In the genomic region with DNA sequence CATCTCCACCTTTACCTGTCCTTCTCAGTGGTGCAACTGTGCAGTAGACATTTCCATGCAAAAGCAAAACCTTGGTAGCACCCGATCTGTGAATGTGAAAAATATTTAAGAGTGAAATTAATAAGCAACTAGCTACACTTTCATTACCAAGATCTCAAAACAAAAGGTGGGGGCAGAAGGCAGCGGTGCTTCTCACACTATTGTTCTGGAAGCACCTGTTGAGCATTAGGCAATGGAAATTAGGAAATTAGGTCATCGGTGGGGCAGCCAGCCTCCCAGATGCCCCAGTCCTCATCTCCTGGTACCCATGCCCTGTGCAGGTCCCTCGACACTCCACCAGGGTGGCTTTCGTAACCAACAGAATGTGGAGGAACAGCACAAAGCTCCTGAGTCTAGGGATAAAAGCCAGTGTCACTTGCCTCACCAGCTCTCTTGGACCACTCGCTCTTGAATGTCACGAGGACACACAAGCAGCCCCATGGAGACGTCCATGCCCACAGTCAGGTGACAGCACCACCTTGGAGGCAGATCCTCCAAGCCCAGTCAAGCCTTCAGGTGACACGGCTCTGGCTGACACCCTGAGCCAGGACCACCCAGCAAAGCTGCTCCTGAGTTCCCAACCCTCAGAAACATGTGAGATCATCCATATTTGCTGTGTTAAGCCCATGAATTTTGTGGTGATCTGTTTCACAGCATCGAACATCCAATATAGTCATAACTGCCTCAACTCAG, we compare ENCODE assay signal across 15 cellular contexts. TPM values are rescaled to one million over a fixed set of nuclear protein-coding genes. Genes with fewer than 3 reads are reported as not detected.
DNase-seq lines count a peak whose midpoint lies in the region; ATAC-seq lines count a peak whose summit lies in the region.
"Had no signal": no experiment of that assay in that cellular context is flagged by ENCODE, and none has a peak within 500 bp of the region (broad histone marks: within the 10 kb centered on the region; RNA-seq: fewer than 3 reads in every experiment).

No MANE protein-coding gene starts in this region.

- no peak overlapping the region for H3K18ac ChIP-seq in mesenchymal stem cell (ENCODE audit: low read depth in 1 of 2, low read length in 2 of 2)

- no peak overlapping the region for H3K14ac ChIP-seq in mesenchymal stem cell (ENCODE audit: low read length in 2 of 2)

- no peak overlapping the region for H4K8ac ChIP-seq in mesenchymal stem cell (ENCODE audit: low read length)

- H2BK15ac ChIP-seq in mesenchymal stem cell (ENCODE audit: low read depth, poor library complexity, severe bottlenecking) = no peak overlapping the region

- peak overlapping the region; percentile 22 for H3K27ac Mint-ChIP-seq in activated naive CD8-positive, alpha-beta T cell
- H3K27ac Mint-ChIP-seq in activated naive CD8-positive, alpha-beta T cell treated with anti-CD3 and anti-CD28 coated beads, Interleukin-2, amount 50 U/mL, for 24 hours = no peak overlapping the region

- peaks cover 33% of the 10 kb centered on the region for H3K4me1 Mint-ChIP-seq in activated naive CD8-positive, alpha-beta T cell (ENCODE audit: low read depth)
- H3K4me1 Mint-ChIP-seq in activated naive CD8-positive, alpha-beta T cell treated with anti-CD3 and anti-CD28 coated beads, Interleukin-2, amount 50 U/mL, for 24 hours = peaks cover 41% of the 10 kb centered on the region

- no peak overlapping the region for H3K4me3 ChIP-seq in mesenchymal stem cell (ENCODE audit: insufficient read depth in 1 of 2, low read depth in 1 of 2, low read length in 2 of 2)
- H3K4me3 ChIP-seq: K562 had no signal

- peaks cover 28 to 53% of the 10 kb centered on the region in 2 experiments for H3K36me3 ChIP-seq in mesenchymal stem cell (ENCODE audit: control insufficient read depth in 1 of 2, insufficient read depth in 2 of 2, low read depth in 1 of 2, low read length in 2 of 2)

- peaks cover 15% of the 10 kb centered on the region for H3K4me1 ChIP-seq in mesenchymal stem cell (ENCODE audit: control insufficient read depth, insufficient read depth, low read depth, low read length)

- peak overlapping the region; percentile 38 for H3K4me3 Mint-ChIP-seq in activated naive CD8-positive, alpha-beta T cell
- H3K4me3 Mint-ChIP-seq in activated naive CD8-positive, alpha-beta T cell treated with anti-CD3 and anti-CD28 coated beads, Interleukin-2, amount 50 U/mL, for 24 hours = no peak overlapping the region

- WGBS in mesenchymal stem cell = 96% methylated on average over 8 of the region's 10 CpGs

- peaks cover 35% of the 10 kb centered on the region for H3K79me1 ChIP-seq in mesenchymal stem cell (replicated peaks; ENCODE audit: low read length, poor library complexity, severe bottlenecking)

- no peaks in the 10 kb centered on the region for H3K27me3 ChIP-seq in mesenchymal stem cell (ENCODE audit: control insufficient read depth in 1 of 2, insufficient read depth in 1 of 2, low read length in 2 of 2)

- ATAC-seq in activated naive CD8-positive, alpha-beta T cell treated with anti-CD3 and anti-CD28 coated beads, Interleukin-2, amount 50 U/mL, for 24 hours = no peak
- ATAC-seq: K562, Panc1, Right ventricle myocardium inferior had no signal

- H2AFZ ChIP-seq in mesenchymal stem cell (ENCODE audit: low read depth, low read length) = no peak overlapping the region

- DNase-seq in activated naive CD8-positive, alpha-beta T cell treated with anti-CD3 and anti-CD28 coated beads, Interleukin-2, amount 50 U/mL, for 24 hours = no peak
- peak; percentile 19 for DNase-seq in NAMALWA (ENCODE audit: low spot score)
- DNase-seq in mesenchymal stem cell = no peak
- DNase-seq in SW480 (ENCODE audit: low spot score) = no peak
- DNase-seq in KG1 (lab: John Stamatoyannopoulos, UW) = no peak
- no peak for DNase-seq in activated effector memory CD4-positive, alpha-beta T cell treated with anti-CD3 and anti-CD28 coated beads, Interleukin-2, amount 50 U/mL, for 16 hours
- DNase-seq: ACHN, AML-193, DMS79, NCI-H2227 treated with DMSO at 0.1 percent for 48 hours, NCI-H524 treated with DMSO at 0.1 percent for 48 hours had no signal

- H4K91ac ChIP-seq in mesenchymal stem cell (ENCODE audit: low read length) = no peak overlapping the region

- H3K4me2 ChIP-seq in mesenchymal stem cell (ENCODE audit: low read length, poor library complexity, severe bottlenecking) = no peak overlapping the region

- no peak overlapping the region for H2AK5ac ChIP-seq in mesenchymal stem cell (ENCODE audit: low read length, severe bottlenecking)

- no peaks in the 10 kb centered on the region for H3K9me3 ChIP-seq in mesenchymal stem cell (ENCODE audit: control insufficient read depth, low read length)

- H3K36me3 Mint-ChIP-seq in activated naive CD8-positive, alpha-beta T cell = peaks cover 2% of the 10 kb centered on the region
- peaks cover 31% of the 10 kb centered on the region for H3K36me3 Mint-ChIP-seq in activated naive CD8-positive, alpha-beta T cell treated with anti-CD3 and anti-CD28 coated beads, Interleukin-2, amount 50 U/mL, for 24 hours (ENCODE audit: low read depth)

- H3K27ac ChIP-seq in mesenchymal stem cell (ENCODE audit: low read length, poor library complexity, severe bottlenecking) = no peak overlapping the region

- no peaks in the 10 kb centered on the region for H3K27me3 Mint-ChIP-seq in activated naive CD8-positive, alpha-beta T cell
- no peaks in the 10 kb centered on the region for H3K27me3 Mint-ChIP-seq in activated naive CD8-positive, alpha-beta T cell treated with anti-CD3 and anti-CD28 coated beads, Interleukin-2, amount 50 U/mL, for 24 hours

- H2BK5ac ChIP-seq in mesenchymal stem cell (ENCODE audit: low read depth, low read length, poor library complexity, severe bottlenecking) = no peak overlapping the region

- no peak overlapping the region for H3K23ac ChIP-seq in mesenchymal stem cell (ENCODE audit: low read length in 2 of 2)

- no peak overlapping the region for H2BK120ac ChIP-seq in mesenchymal stem cell (ENCODE audit: low read depth, low read length)

- no peak overlapping the region for H2BK12ac ChIP-seq in mesenchymal stem cell (ENCODE audit: low read length in 2 of 2)

- peak overlapping the region; percentile 11 for H3K9ac ChIP-seq in mesenchymal stem cell (ENCODE audit: low read length)

- no peak overlapping the region for H3K4ac ChIP-seq in mesenchymal stem cell (ENCODE audit: low read depth in 1 of 2, low read length in 2 of 2)

- H3K9me3 Mint-ChIP-seq in activated naive CD8-positive, alpha-beta T cell (ENCODE audit: low read depth) = no peaks in the 10 kb centered on the region
- no peaks in the 10 kb centered on the region for H3K9me3 Mint-ChIP-seq in activated naive CD8-positive, alpha-beta T cell treated with anti-CD3 and anti-CD28 coated beads, Interleukin-2, amount 50 U/mL, for 24 hours

RNA-seq across cellular contexts. Expression of gene LTO1, which starts 3.3 kb away (rescaled TPM):
- polyA plus RNA-seq in mesenchymal stem cell (2013, experiment 1 of 2) = 12.8 TPM
- 12.4 TPM for polyA plus RNA-seq in mesenchymal stem cell (2013, experiment 2 of 2)

RNA-seq across cellular contexts. Expression of gene CCND1, which starts 30.9 kb away (rescaled TPM):
- polyA plus RNA-seq in mesenchymal stem cell (2013, experiment 1 of 2) = 324 TPM
- polyA plus RNA-seq in mesenchymal stem cell (2013, experiment 2 of 2) = 321 TPM

RNA-seq across cellular contexts. Expression of gene FGF19, which starts 31.9 kb away (rescaled TPM):
- not detected for polyA plus RNA-seq in mesenchymal stem cell (2013, experiment 1 of 2)
- polyA plus RNA-seq in mesenchymal stem cell (2013, experiment 2 of 2) = 0.01 TPM
- polyA plus RNA-seq: K562 had no signal
